Comparison of ENCODE assay signal across 1 cellular context in the genomic region with DNA sequence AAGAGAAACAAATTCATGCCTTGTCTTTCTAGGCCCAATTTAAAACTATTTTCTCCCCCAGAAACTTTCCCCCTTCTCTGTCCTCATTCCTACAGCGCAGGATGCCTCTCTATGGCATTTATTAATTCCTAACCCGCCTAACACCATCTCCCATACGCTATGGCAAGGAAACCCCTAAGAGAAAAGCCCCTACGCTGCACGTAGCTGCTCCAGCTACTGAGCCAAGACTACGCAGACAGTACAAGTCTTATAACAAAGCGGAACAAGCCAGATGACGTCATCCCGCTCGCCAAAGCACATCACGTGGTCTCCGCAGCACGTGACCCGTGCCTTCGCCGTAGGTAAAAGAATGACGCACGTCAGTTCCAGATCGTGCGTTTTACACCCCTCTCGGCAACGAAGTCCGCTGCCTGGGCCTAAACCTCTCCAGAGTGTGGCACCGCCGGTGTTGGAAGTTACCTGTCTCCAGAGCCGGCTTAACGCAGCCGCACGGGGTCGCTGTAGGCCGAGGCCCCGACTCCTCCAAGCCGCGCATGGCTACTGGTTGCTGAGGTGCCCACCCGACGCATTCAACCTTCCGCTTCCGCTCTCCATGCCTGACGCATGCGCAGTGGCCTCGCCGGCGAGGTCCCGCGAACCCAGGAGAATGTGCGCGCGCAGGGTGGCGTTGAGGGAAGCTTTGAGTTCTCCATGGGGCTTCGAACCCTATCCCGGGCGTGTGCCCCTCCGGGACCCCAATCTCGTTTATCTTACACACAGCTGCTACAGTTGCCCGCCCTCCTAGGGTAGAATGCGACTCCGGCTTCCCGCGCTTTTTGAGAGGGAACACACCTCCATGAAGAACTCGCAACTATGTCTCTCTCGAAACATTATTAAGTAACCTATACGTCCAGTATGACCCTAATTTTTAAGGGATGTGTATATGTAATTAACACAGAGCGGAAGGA.
TF ChIP-seq lines count a peak whose summit lies in the region.

A gene with protein sequence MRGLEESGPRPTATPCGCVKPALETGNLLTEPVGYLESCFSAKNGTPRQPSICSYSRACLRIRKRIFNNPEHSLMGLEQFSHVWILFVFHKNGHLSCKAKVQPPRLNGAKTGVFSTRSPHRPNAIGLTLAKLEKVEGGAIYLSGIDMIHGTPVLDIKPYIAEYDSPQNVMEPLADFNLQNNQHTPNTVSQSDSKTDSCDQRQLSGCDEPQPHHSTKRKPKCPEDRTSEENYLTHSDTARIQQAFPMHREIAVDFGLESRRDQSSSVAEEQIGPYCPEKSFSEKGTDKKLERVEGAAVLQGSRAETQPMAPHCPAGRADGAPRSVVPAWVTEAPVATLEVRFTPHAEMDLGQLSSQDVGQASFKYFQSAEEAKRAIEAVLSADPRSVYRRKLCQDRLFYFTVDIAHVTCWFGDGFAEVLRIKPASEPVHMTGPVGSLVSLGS (minus strand): TSS at position 542 of the 947 bp plus-strand sequence. CDS start 7 bp downstream, at position 535.

TF ChIP-seq in HepG2, 621 proteins besides CTCF, POLR2A, EP300 and RAD21 (continued from another document and continues in another):
- TF ChIP-seq THAP9 (CRISPR knock-in tag; IDR thresholded peaks at IDR 0.05; ENCODE audit: borderline replicate concordance) (peak; percentile 96), KLF11 (CRISPR knock-in tag; IDR thresholded peaks at IDR 0.05) (peak; percentile 86; the same call in 1 of the 2 replicates), ZNF326 (CRISPR knock-in tag; IDR thresholded peaks at IDR 0.05; ENCODE audit: borderline replicate concordance) (no peak), ZNF142 (CRISPR knock-in tag; IDR thresholded peaks at IDR 0.05) (peak; percentile 75), ZFX (CRISPR knock-in tag; IDR thresholded peaks at IDR 0.05; ENCODE audit: low read depth) (peak; percentile 98), ZNF672 (CRISPR knock-in tag; IDR thresholded peaks at IDR 0.05) (no peak), PRMT3 (CRISPR knock-in tag; IDR thresholded peaks at IDR 0.05; ENCODE audit: borderline replicate concordance, low read depth) (peak; percentile 72; the same call in 1 of the 2 replicates), ZNF431 (CRISPR knock-in tag; IDR thresholded peaks at IDR 0.05; ENCODE audit: borderline replicate concordance, low read depth) (peak; percentile 63; the same call in 1 of the 2 replicates), BRCA1 (CRISPR knock-in tag; IDR thresholded peaks at IDR 0.05) (peak; percentile 96; the same call in 1 of the 2 replicates), BRD4 (CRISPR knock-in tag; IDR thresholded peaks at IDR 0.05) (peak; percentile 91; the same call in 1 of the 2 replicates), MAF1 (CRISPR knock-in tag; IDR thresholded peaks at IDR 0.05; ENCODE audit: borderline replicate concordance) (peak; percentile 90; the same call in 1 of the 2 replicates), FOXO1 (CRISPR knock-in tag; IDR thresholded peaks at IDR 0.05) (peak; percentile 71), CBX2 (IDR thresholded peaks at IDR 0.05; ENCODE audit: low read depth, low read length) (no peak), CBX2 (CRISPR knock-in tag; IDR thresholded peaks at IDR 0.05; ENCODE audit: low read depth) (no peak), SRSF1 (optimal IDR thresholded peaks at IDR 0.05; ENCODE audit: low read depth, low read length) (peak; percentile 79), SOX6 (IDR thresholded peaks at IDR 0.05) (no peak), SOX6 (CRISPR knock-in tag; IDR thresholded peaks at IDR 0.05) (peak; percentile 85), MXD4 (CRISPR knock-in tag; IDR thresholded peaks at IDR 0.05) (peak; percentile 96), ZNF33B (CRISPR knock-in tag; IDR thresholded peaks at IDR 0.05) (no peak; the same call in none of the 2 replicates), ZNF674 (CRISPR knock-in tag; IDR thresholded peaks at IDR 0.05; ENCODE audit: low read depth) (no peak), RORA (CRISPR knock-in tag; IDR thresholded peaks at IDR 0.05) (no peak), SMAD9 (CRISPR knock-in tag; IDR thresholded peaks at IDR 0.05) (no peak; the same call in 1 of the 2 replicates), ZNF264 (CRISPR knock-in tag; IDR thresholded peaks at IDR 0.05) (peak; percentile 64), CCDC6 (CRISPR knock-in tag; IDR thresholded peaks at IDR 0.05) (peak; percentile 78; the same call in 1 of the 2 replicates), ZBTB3 (CRISPR knock-in tag; IDR thresholded peaks at IDR 0.05; ENCODE audit: borderline replicate concordance, low read depth) (peak; percentile 78), ZNF740 (CRISPR knock-in tag; IDR thresholded peaks at IDR 0.05) (peak; percentile 81; the same call in 1 of the 2 replicates), KDM2A (CRISPR knock-in tag; IDR thresholded peaks at IDR 0.05; ENCODE audit: borderline replicate concordance, low read depth) (peak; percentile 99), ZBTB43 (CRISPR knock-in tag; conservative IDR thresholded peaks at IDR 0.05) (0 out of 2 replicates have a peak, but pooled peaks have one; percentile 62), NR3C1 (CRISPR knock-in tag; IDR thresholded peaks at IDR 0.05) (no peak), RFXANK (CRISPR knock-in tag; IDR thresholded peaks at IDR 0.05) (peak; percentile 77; the same call in 1 of the 2 replicates), ZNF251 (CRISPR knock-in tag; IDR thresholded peaks at IDR 0.05) (peak; percentile 32; the same call in 1 of the 2 replicates), ZKSCAN5 (CRISPR knock-in tag; IDR thresholded peaks at IDR 0.05) (no peak), ZSCAN22 (CRISPR knock-in tag; IDR thresholded peaks at IDR 0.05) (no peak), SIX1 (CRISPR knock-in tag; IDR thresholded peaks at IDR 0.05; ENCODE audit: borderline replicate concordance) (no peak), ZFYVE20 (CRISPR knock-in tag; IDR thresholded peaks at IDR 0.05; ENCODE audit: borderline replicate concordance, low read depth) (no peak; the same call in 1 of the 2 replicates)
- TF ChIP-seq, protein P1, sequence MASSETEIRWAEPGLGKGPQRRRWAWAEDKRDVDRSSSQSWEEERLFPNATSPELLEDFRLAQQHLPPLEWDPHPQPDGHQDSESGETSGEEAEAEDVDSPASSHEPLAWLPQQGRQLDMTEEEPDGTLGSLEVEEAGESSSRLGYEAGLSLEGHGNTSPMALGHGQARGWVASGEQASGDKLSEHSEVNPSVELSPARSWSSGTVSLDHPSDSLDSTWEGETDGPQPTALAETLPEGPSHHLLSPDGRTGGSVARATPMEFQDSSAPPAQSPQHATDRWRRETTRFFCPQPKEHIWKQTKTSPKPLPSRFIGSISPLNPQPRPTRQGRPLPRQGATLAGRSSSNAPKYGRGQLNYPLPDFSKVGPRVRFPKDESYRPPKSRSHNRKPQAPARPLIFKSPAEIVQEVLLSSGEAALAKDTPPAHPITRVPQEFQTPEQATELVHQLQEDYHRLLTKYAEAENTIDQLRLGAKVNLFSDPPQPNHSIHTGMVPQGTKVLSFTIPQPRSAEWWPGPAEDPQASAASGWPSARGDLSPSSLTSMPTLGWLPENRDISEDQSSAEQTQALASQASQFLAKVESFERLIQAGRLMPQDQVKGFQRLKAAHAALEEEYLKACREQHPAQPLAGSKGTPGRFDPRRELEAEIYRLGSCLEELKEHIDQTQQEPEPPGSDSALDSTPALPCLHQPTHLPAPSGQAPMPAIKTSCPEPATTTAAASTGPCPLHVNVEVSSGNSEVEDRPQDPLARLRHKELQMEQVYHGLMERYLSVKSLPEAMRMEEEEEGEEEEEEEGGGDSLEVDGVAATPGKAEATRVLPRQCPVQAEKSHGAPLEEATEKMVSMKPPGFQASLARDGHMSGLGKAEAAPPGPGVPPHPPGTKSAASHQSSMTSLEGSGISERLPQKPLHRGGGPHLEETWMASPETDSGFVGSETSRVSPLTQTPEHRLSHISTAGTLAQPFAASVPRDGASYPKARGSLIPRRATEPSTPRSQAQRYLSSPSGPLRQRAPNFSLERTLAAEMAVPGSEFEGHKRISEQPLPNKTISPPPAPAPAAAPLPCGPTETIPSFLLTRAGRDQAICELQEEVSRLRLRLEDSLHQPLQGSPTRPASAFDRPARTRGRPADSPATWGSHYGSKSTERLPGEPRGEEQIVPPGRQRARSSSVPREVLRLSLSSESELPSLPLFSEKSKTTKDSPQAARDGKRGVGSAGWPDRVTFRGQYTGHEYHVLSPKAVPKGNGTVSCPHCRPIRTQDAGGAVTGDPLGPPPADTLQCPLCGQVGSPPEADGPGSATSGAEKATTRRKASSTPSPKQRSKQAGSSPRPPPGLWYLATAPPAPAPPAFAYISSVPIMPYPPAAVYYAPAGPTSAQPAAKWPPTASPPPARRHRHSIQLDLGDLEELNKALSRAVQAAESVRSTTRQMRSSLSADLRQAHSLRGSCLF (CRISPR knock-in tag; IDR thresholded peaks at IDR 0.05; ENCODE audit: borderline replicate concordance): peak; percentile 86; the same call in 1 of the 2 replicates
